Comparison of ENCODE assay signal across 5 cellular contexts in genomic region chr4:78827191-78827590, GRCh38.
"Had no signal": no experiment of that assay in that cellular context is flagged by ENCODE, and none has a peak within 500 bp of the region (broad histone marks: within the 10 kb centered on the region; RNA-seq: fewer than 3 reads in every experiment).

No MANE protein-coding gene starts in this region.

- DNase-seq: GM23248, H9, HCEC 1CT, IMR-90, KBM-7 had no signal

- H3K9me3 Mint-ChIP-seq: H9 had no signal

- H3K9ac ChIP-seq: GM23248 had no signal

- H3K4me3 Mint-ChIP-seq: H9 had no signal

- H3K27ac Mint-ChIP-seq: H9 had no signal

- H3K27ac ChIP-seq: GM23248 had no signal

- H3K4me1 Mint-ChIP-seq: H9 had no signal

- H2AFZ ChIP-seq: GM23248 had no signal

- H3K4me3 ChIP-seq: GM23248 had no signal
